Comparison of ENCODE assay signal across 11 cellular contexts in the genomic region with DNA sequence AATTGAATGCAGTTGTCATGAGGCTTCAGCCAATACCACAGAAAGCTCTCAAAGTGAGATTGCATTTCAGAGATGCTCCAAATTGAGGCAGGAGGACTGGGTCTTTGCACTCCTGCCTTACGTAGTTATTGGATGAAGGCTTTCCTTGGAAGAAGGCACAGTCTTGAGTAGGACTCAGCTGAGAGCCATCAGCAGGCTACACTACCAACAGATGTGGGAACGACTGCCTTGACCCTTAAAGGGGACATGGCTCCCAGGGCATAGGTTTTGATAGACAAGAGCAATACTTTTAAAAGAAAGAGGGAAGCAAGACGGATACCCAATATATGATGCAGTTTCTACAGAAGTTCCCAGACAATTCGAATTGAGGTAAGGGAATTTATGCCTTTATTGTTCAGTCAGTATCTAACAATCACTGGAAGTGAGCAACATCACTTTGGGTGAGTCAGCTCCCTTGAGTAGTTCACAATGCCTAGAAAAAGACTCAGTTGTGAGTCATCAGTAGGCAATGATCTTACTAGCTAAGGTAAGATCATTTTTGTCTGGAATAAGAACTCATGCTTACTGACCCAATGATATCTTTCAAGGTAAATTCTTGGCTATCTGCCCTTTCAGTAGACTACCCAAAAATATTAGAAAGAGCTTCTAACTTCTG.
A peak's percentile ranks its signal among the peaks of the same experiment; 100 is the strongest.
DNase-seq lines count a peak whose midpoint lies in the region; ATAC-seq, FAIRE-seq and TF ChIP-seq lines count a peak whose summit lies in the region.
"Had no signal": no experiment of that assay in that cellular context is flagged by ENCODE, and none has a peak within 500 bp of the region (broad histone marks: within the 10 kb centered on the region; RNA-seq: fewer than 3 reads in every experiment).

No MANE protein-coding gene starts in this region.

- no peak overlapping the region for H3K14ac ChIP-seq in neuronal stem cell (ENCODE audit: low read length)

- H3K4me1 ChIP-seq in neuronal stem cell (ENCODE audit: control insufficient read depth in 2 of 2, insufficient read depth in 1 of 2, low read depth in 1 of 2, low read length in 2 of 2), result peaks cover 0 to 2% of the 10 kb centered on the region in 2 donors
- no peaks in the 10 kb centered on the region for H3K4me1 ChIP-seq in kidney (ENCODE audit: control insufficient read depth in 1 of 2, insufficient read depth in 1 of 2, low read depth in 1 of 2, low read length in 2 of 2)
- H3K4me1 ChIP-seq: psoas muscle had no signal

- H4K8ac ChIP-seq in neuronal stem cell (ENCODE audit: low read depth, low read length), result no peak overlapping the region

- H3K4me2 ChIP-seq in neuronal stem cell (ENCODE audit: insufficient read depth, low read length, poor library complexity, severe bottlenecking), result no peak overlapping the region

- DNase-seq in GM03348 (ENCODE audit: low spot score) (peak; percentile 52), MG63 (peak; percentile 54), dedifferentiated amniotic fluid mesenchymal stem cell (ENCODE audit: extremely low spot score) (peak; percentile 61), neuronal stem cell (ENCODE audit: low spot score) (no peak), left lobe of liver (ENCODE audit: low spot score) (no peak), kidney (no peak)
- DNase-seq: KBM-7, left cardiac atrium, NCI-H524 treated with DMSO at 0.1 percent for 48 hours, psoas muscle had no signal

- H3K18ac ChIP-seq in neuronal stem cell (ENCODE audit: low read length), result no peak overlapping the region

- H2AK5ac ChIP-seq in neuronal stem cell (ENCODE audit: low read depth, low read length), result no peak overlapping the region

- H4K91ac ChIP-seq in neuronal stem cell (ENCODE audit: low read depth, low read length, poor library complexity), result no peak overlapping the region

- H3K27ac ChIP-seq in neuronal stem cell (replicated peaks; ENCODE audit: low read length), result no peak overlapping the region
- H3K27ac ChIP-seq in kidney (ENCODE audit: low read depth in 2 of 2, low read length in 2 of 2), result no peak overlapping the region
- H3K27ac ChIP-seq: psoas muscle had no signal

- no peak overlapping the region for H2BK12ac ChIP-seq in neuronal stem cell (ENCODE audit: low read length)

- no CpG with 5 or more reads among the region's 4 CpGs for WGBS in neuronal stem cell (ENCODE audit: extremely low coverage in 2 of 2, insufficient read length in 2 of 2, insufficient replicate concordance in 1 of 2), 2 donors

- H3K4ac ChIP-seq in neuronal stem cell (ENCODE audit: low read length), result no peak overlapping the region

- no peak overlapping the region for H2BK5ac ChIP-seq in neuronal stem cell (ENCODE audit: low read length)

- TF ChIP-seq CTCF in kidney (IDR thresholded peaks at IDR 0.05; ENCODE audit: borderline replicate concordance, extremely low read depth, insufficient read depth), result no peak

- H3K27me3 ChIP-seq in MG63 (no peaks in the 10 kb centered on the region), neuronal stem cell (ENCODE audit: control insufficient read depth in 3 of 3, insufficient read depth in 3 of 3, low read depth in 1 of 3, low read length in 3 of 3) (no peaks in the 10 kb centered on the region)

- H3K23ac ChIP-seq in neuronal stem cell (ENCODE audit: low read depth, low read length, poor library complexity), result no peak overlapping the region

- H3K9ac ChIP-seq in neuronal stem cell (ENCODE audit: low read depth, low read length, poor library complexity) (no peak overlapping the region), kidney (ENCODE audit: low read length in 2 of 2) (no peak overlapping the region)

- H2BK15ac ChIP-seq in neuronal stem cell (ENCODE audit: low read length), result no peak overlapping the region

- no peaks in the 10 kb centered on the region for H3K36me3 ChIP-seq in MG63
- no peaks in the 10 kb centered on the region for H3K36me3 ChIP-seq in neuronal stem cell (replicated peaks in 1 of 2; ENCODE audit: control insufficient read depth in 2 of 2, insufficient read depth in 2 of 2, low read length in 2 of 2)
- H3K36me3 ChIP-seq in kidney (ENCODE audit: control insufficient read depth in 1 of 2, insufficient read depth in 2 of 2, low read length in 2 of 2), result no peaks in the 10 kb centered on the region

- H3K79me1 ChIP-seq in neuronal stem cell (ENCODE audit: low read depth, low read length), result no peaks in the 10 kb centered on the region

- FAIRE-seq in kidney (lab: Jason Lieb, UNC), result no peak

- ATAC-seq in HG03432 (IDR thresholded peaks at IDR 0.05; ENCODE audit: unreplicated experiment) (no peak), left lobe of liver (no peak)
- ATAC-seq: psoas muscle had no signal

- H3K9me3 ChIP-seq in MG63, result no peaks in the 10 kb centered on the region
- no peaks in the 10 kb centered on the region for H3K9me3 ChIP-seq in neuronal stem cell (replicated peaks in 1 of 2; ENCODE audit: control insufficient read depth in 2 of 2, insufficient read depth in 1 of 2, low read depth in 1 of 2, low read length in 2 of 2)
- H3K9me3 ChIP-seq in kidney (ENCODE audit: control insufficient read depth in 1 of 2, low read length in 2 of 2), result no peaks in the 10 kb centered on the region
- H3K9me3 ChIP-seq: psoas muscle had no signal

- H2BK120ac ChIP-seq in neuronal stem cell (ENCODE audit: low read depth, low read length), result no peak overlapping the region

- H3K4me3 ChIP-seq in MG63, result no peak overlapping the region
- no peak overlapping the region for H3K4me3 ChIP-seq in neuronal stem cell (ENCODE audit: low read length in 2 of 2)
- H3K4me3 ChIP-seq in kidney (ENCODE audit: low read length in 2 of 2), result no peak overlapping the region
- H3K4me3 ChIP-seq: psoas muscle had no signal

- intact Hi-C loops in kidney (cut with DNase I), result no loop called here

- peak overlapping the region; percentile 36 for H2AFZ ChIP-seq in neuronal stem cell (ENCODE audit: low read length)

Comparison
In these comparisons a context has a peak if more than half of its experiments do, and no peak if none do; other contexts are left out.
1. DNase-seq: peak in GM03348 (single experiment), MG63 (single experiment) and dedifferentiated amniotic fluid mesenchymal stem cell (single experiment); none in neuronal stem cell (single experiment), left lobe of liver (single experiment) and kidney (single experiment).